In genomic region chr17:8151641-8152111, GRCh38 we compare ENCODE assay signal across 8 cellular contexts. TPM values are rescaled to one million over a fixed set of nuclear protein-coding genes. Genes with fewer than 3 reads are reported as not detected.
DNase-seq lines count a peak whose midpoint lies in the region; ATAC-seq, FAIRE-seq and TF ChIP-seq lines count a peak whose summit lies in the region.

No MANE protein-coding gene starts in this region.

- no peak overlapping the region for H3K27ac Mint-ChIP-seq in Caco-2 (ENCODE audit: unreplicated experiment)

- H3K4me3 ChIP-seq in Caco-2 (ENCODE audit: low read depth, low read length) = peak overlapping the region; percentile 70
- H3K4me3 ChIP-seq in adipocyte (ENCODE audit: low read length) = peak overlapping the region; percentile 93
- peak overlapping the region; percentile 64 for H3K4me3 ChIP-seq in cardiac muscle cell
- H3K4me3 ChIP-seq in pancreas = peak overlapping the region; percentile 53 to 65 (median 58)

- H3K9me3 Mint-ChIP-seq in Caco-2 (ENCODE audit: unreplicated experiment) = no peaks in the 10 kb centered on the region

- CTCF ChIA-PET in Caco-2 (lab: Charles Lee) = interaction anchor here (1.0 kb wide), 1 partner anchor 12 kb away, joined by 3 read pairs; no protein-coding TSS in a partner anchor

- peak in 1 of 4 donors; percentile 0 for ATAC-seq in pancreas
- no peak for ATAC-seq in HG03521 (IDR thresholded peaks at IDR 0.05; ENCODE audit: unreplicated experiment)
- no peak for ATAC-seq in HG02678 (IDR thresholded peaks at IDR 0.05; ENCODE audit: unreplicated experiment)

- H3K4me1 ChIP-seq in Caco-2 = peaks cover 19% of the 10 kb centered on the region
- peaks cover 29% of the 10 kb centered on the region for H3K4me1 ChIP-seq in adipocyte (ENCODE audit: control insufficient read depth, insufficient read depth, low read length)
- peaks cover 38% of the 10 kb centered on the region for H3K4me1 ChIP-seq in cardiac muscle cell (ENCODE audit: low read depth)
- H3K4me1 ChIP-seq in pancreas = peaks cover 11 to 31% (median 13%) of the 10 kb centered on the region in 3 donors

- peaks cover 22% of the 10 kb centered on the region for H3K36me3 Mint-ChIP-seq in Caco-2 (ENCODE audit: insufficient read depth, unreplicated experiment)

- no peak for DNase-seq in Caco-2
- DNase-seq in KBM-7 = peak; percentile 62
- peak; percentile 90 for DNase-seq in adipocyte (ENCODE audit: low read depth)
- peak; percentile 56 to 88 for DNase-seq in cardiac muscle cell (ENCODE audit: low read depth in 1 of 2, low spot score in 1 of 2)
- DNase-seq in pancreas = peak; percentile 77 to 91 (median 85)
- DNase-seq in NCI-H2081 (lab: John Stamatoyannopoulos, UW) = no peak

- intact Hi-C loops in Caco-2 (cut with micrococcal nuclease; ENCODE audit: unreplicated experiment) (no loop called here), pancreas (cut with DNase I) (no loop called here)

- H3K27ac ChIP-seq in cardiac muscle cell = peak overlapping the region; percentile 97
- H3K27ac ChIP-seq in pancreas = peak overlapping the region; percentile 96 to 100 (median 99)

- H3K27me3 ChIP-seq in Caco-2 (replicated peaks; ENCODE audit: control insufficient read depth, insufficient read depth, low read length) (no peaks in the 10 kb centered on the region), adipocyte (replicated peaks; ENCODE audit: control insufficient read depth, insufficient read depth, low read length) (no peaks in the 10 kb centered on the region), cardiac muscle cell (no peaks in the 10 kb centered on the region), pancreas (no peaks in the 10 kb centered on the region)

- in situ Hi-C loops in KBM-7 (cut with MboI; ENCODE audit: low pct_unique_long_range_greater_than_20kb, low sequenced_read_pairs) = no loop called here

- peak overlapping the region; percentile 84 for H3K4me3 Mint-ChIP-seq in Caco-2 (ENCODE audit: unreplicated experiment)

- peak overlapping the region; percentile 97 for H3K9ac ChIP-seq in adipocyte (ENCODE audit: low read length)

- H3K9me3 ChIP-seq in Caco-2 = no peaks in the 10 kb centered on the region
- H3K9me3 ChIP-seq in adipocyte (ENCODE audit: control insufficient read depth, low read length) = no peaks in the 10 kb centered on the region
- no peaks in the 10 kb centered on the region for H3K9me3 ChIP-seq in cardiac muscle cell (ENCODE audit: low read depth)
- H3K9me3 ChIP-seq in pancreas = no peaks in the 10 kb centered on the region

- FAIRE-seq in pancreas (lab: Jason Lieb, UNC) = no peak

- no peak for TF ChIP-seq CTCF in Caco-2 (IDR thresholded peaks at IDR 0.05; ENCODE audit: insufficient read depth in 1 of 2, low read depth in 1 of 2, low read length in 1 of 2, severe bottlenecking in 1 of 2, unreplicated experiment in 1 of 2)
- no peak for TF ChIP-seq CTCF in cardiac muscle cell (IDR thresholded peaks at IDR 0.05; ENCODE audit: low read depth, low read length)
- TF ChIP-seq CTCF in pancreas (IDR thresholded peaks at IDR 0.05) = no peak

- peaks cover 21% of the 10 kb centered on the region for H3K4me1 Mint-ChIP-seq in Caco-2 (ENCODE audit: low read depth, unreplicated experiment)

- no peaks in the 10 kb centered on the region for H3K36me3 ChIP-seq in Caco-2 (ENCODE audit: control insufficient read depth, insufficient read depth, low read length)
- H3K36me3 ChIP-seq in adipocyte (ENCODE audit: control insufficient read depth, insufficient read depth, low read length, severe bottlenecking) = peaks cover 42% of the 10 kb centered on the region
- H3K36me3 ChIP-seq in cardiac muscle cell = peaks cover 30% of the 10 kb centered on the region
- peaks cover 4 to 46% (median 32%) of the 10 kb centered on the region in 3 donors for H3K36me3 ChIP-seq in pancreas

- no TSS peak for BruUV-seq in Caco-2 (replicated peaks; lab: Mats Ljungman, UMichigan)

- WGBS in pancreas, 2 donors = 24 to 27% methylated on average over 22 of the region's 22 CpGs

- H3K27me3 Mint-ChIP-seq in Caco-2 (ENCODE audit: insufficient read depth, unreplicated experiment) = no peaks in the 10 kb centered on the region

- POLR2A ChIA-PET in Caco-2 (lab: Charles Lee) = interaction anchor here (1.0 kb wide), 1 partner anchor 22 kb away, joined by 7 read pairs; no protein-coding TSS in a partner anchor

RNA-seq across cellular contexts. Expression of gene PER1, which starts 0.5 kb away (rescaled TPM):
- total RNA-seq in Caco-2 (2022) = 10.6 and 10.8 TPM in 2 replicates
- total RNA-seq in cardiac muscle cell = 42.3 and 51.9 TPM in 2 replicates
- polyA plus RNA-seq in cardiac muscle cell = 28.2 and 47.7 TPM in 2 replicates
- total RNA-seq in pancreas = 100 to 1,000 TPM in 2 of 6 donors, 10 to 100 TPM in 4; 17.5 to 105 (median 67.6) TPM
- 100 to 1,000 TPM; 107 to 158 TPM for polyA plus RNA-seq in pancreas

RNA-seq across cellular contexts. Expression of gene VAMP2, which starts 11.1 kb away (rescaled TPM):
- total RNA-seq in Caco-2 (2022) = 10.5 and 12.2 TPM in 2 replicates
- total RNA-seq in cardiac muscle cell = 22.5 and 35.7 TPM in 2 replicates
- 102 and 118 TPM in 2 replicates for polyA plus RNA-seq in cardiac muscle cell
- total RNA-seq in pancreas = 10 to 100 TPM; 19.5 to 35.7 (median 29.6) TPM
- polyA plus RNA-seq in pancreas = 10 to 100 TPM; 29.8 to 82.0 TPM

RNA-seq across cellular contexts. Expression of gene TMEM107, which starts 24.5 kb away (rescaled TPM):
- total RNA-seq in Caco-2 (2022) (5.4 TPM in 2 replicates), cardiac muscle cell (39.8 and 40.7 TPM in 2 replicates), pancreas (10 to 100 TPM in 1 of 6 donors, 1 to 10 TPM in 5; 5.2 to 10.2 (median 6.3) TPM)
- polyA plus RNA-seq in cardiac muscle cell (54.6 and 62.4 TPM in 2 replicates), pancreas (10 to 100 TPM in 1 of 2 donors, 1 to 10 TPM in 1; 5.7 to 11.1 TPM)

RNA-seq across cellular contexts. Expression of gene HES7, which starts 27.8 kb away (rescaled TPM):
- not detected in 2 replicates for total RNA-seq in Caco-2 (2022)
- 0.32 and 6.2 TPM in 2 replicates for total RNA-seq in cardiac muscle cell
- 1.1 and 1.5 TPM in 2 replicates for polyA plus RNA-seq in cardiac muscle cell
- not detected for total RNA-seq in pancreas
- under 1 TPM; 0.08 to 0.16 TPM for polyA plus RNA-seq in pancreas

RNA-seq across cellular contexts. Expression of gene ALOXE3, which starts 33.4 kb away (rescaled TPM):
- not detected in 2 replicates for total RNA-seq in Caco-2 (2022)
- total RNA-seq in cardiac muscle cell = not detected in 2 replicates
- polyA plus RNA-seq in cardiac muscle cell = 0.10 TPM in 1 of 2 replicates, not detected in the other
- not detected for total RNA-seq in pancreas
- polyA plus RNA-seq in pancreas = under 1 TPM in 1 of 2 donors, not detected in 1; 0.35 TPM

Comparison
In these comparisons a context has a peak if more than half of its experiments do, and no peak if none do; other contexts are left out.
1. DNase-seq: peak in KBM-7 (single experiment), adipocyte (single experiment), cardiac muscle cell (2 of 2) and pancreas (6 of 6); none in Caco-2 (0 of 2) and NCI-H2081 (0 of 2).
2. Peak in every context shown above with its lines, with median percentiles within 50 percentile points of each other: H3K4me3 ChIP-seq.